17 cellular contexts compared by ENCODE assay signal in genomic region chr5:3996871-3997410, GRCh38.
"Had no signal": no experiment of that assay in that cellular context is flagged by ENCODE, and none has a peak within 500 bp of the region (broad histone marks: within the 10 kb centered on the region; RNA-seq: fewer than 3 reads in every experiment).

No MANE protein-coding gene starts in this region.

- H3K4me1 ChIP-seq: right lobe of liver, uterus had no signal

- H3K4me3 ChIP-seq: right lobe of liver, uterus had no signal

- H3K9me3 ChIP-seq: right lobe of liver, uterus had no signal

- ATAC-seq: activated CD4-positive, alpha-beta T cell treated with anti-CD3 and anti-CD28 coated beads for 36 hours; activated CD8-positive, alpha-beta T cell treated with anti-CD3 and anti-CD28 coated beads, Interleukin-2, amount 10 ng/mL, durations not matched to agents 7 days and 5 days; right lobe of liver; stimulated activated effector memory CD8-positive, alpha-beta T cell treated with anti-CD3 and anti-CD28 coated beads, Interleukin-12 subunit alpha, Interleukin-12 subunit beta, amount 100 ng/mL, for 72 hours; stimulated activated naive CD8-positive, alpha-beta T cell treated with anti-CD3 and anti-CD28 coated beads, Interleukin-15, amount 100 ng/mL, for 72 hours had no signal

- DNase-seq: activated CD4-positive, alpha-beta T cell treated with anti-CD3 and anti-CD28 coated beads for 36 hours; activated CD4-positive, CD25-positive, alpha-beta regulatory T cell; activated CD8-positive, alpha-beta T cell treated with anti-CD3 and anti-CD28 coated beads, Interleukin-2, amount 10 ng/mL, durations not matched to agents 7 days and 5 days; activated effector memory CD4-positive, alpha-beta T cell treated with Interleukin-2 at 50 U/mL for 16 hours; activated naive CD4-positive, alpha-beta T cell treated with Interleukin-2 at 50 U/mL for 16 hours; anterior cingulate cortex; dermis blood vessel endothelial cell; effector CD4-positive, alpha-beta T cell; naive B cell; right lobe of liver; stimulated activated CD4-positive, alpha-beta T cell treated with anti-CD3 and anti-CD28 coated beads, Interleukin-4, amount 100 ng/mL, for 1 hour; stimulated activated naive CD8-positive, alpha-beta T cell treated with anti-CD3 and anti-CD28 coated beads, Interleukin-15, amount 100 ng/mL, for 72 hours; substantia nigra; T-helper 1 cell; uterus had no signal

- H3K27me3 ChIP-seq: right lobe of liver, uterus had no signal

- H3K36me3 ChIP-seq: right lobe of liver, uterus had no signal

- H3K27ac ChIP-seq: epithelial cell of prostate, right lobe of liver, uterus had no signal
